8 cellular contexts compared by ENCODE assay signal in genomic region chr19:30666301-30666803, GRCh38.
DNase-seq lines count a peak whose midpoint lies in the region; ATAC-seq, FAIRE-seq and TF ChIP-seq lines count a peak whose summit lies in the region.

No MANE protein-coding gene starts in this region.

- H3K27ac Mint-ChIP-seq in progenitor cell of endocrine pancreas: no peak overlapping the region

- POLR2A ChIA-PET in AG04449 (lab: Yijun Ruan, JAX): no interaction called here

- H3K36me3 Mint-ChIP-seq in progenitor cell of endocrine pancreas (ENCODE audit: insufficient read depth): no peaks in the 10 kb centered on the region

- DNase-seq in AG04449 (ENCODE audit: low read depth, low spot score) (no peak), NCI-H69 (lab: John Stamatoyannopoulos, UW) (peak; percentile 31), activated T-cell treated with anti-CD3 and anti-CD28 coated beads for 48 hours (ENCODE audit: low read depth) (peak; percentile 8), frontal cortex (ENCODE audit: low spot score in 2 of 2) (no peak), progenitor cell of endocrine pancreas (ENCODE audit: low spot score, unreplicated experiment) (peak; percentile 60)

- no peak overlapping the region for H3K4me3 ChIP-seq in AG04449 (ENCODE audit: low read depth, low read length)

- peak; percentile 48 for FAIRE-seq in frontal cortex (lab: Jason Lieb, UNC)

- no peak for ATAC-seq in GM19463 (IDR thresholded peaks at IDR 0.05; ENCODE audit: unreplicated experiment)
- ATAC-seq in GM21390 (IDR thresholded peaks at IDR 0.05; ENCODE audit: unreplicated experiment): no peak

- H3K4me3 Mint-ChIP-seq in progenitor cell of endocrine pancreas (ENCODE audit: low read depth): no peak overlapping the region

- no peaks in the 10 kb centered on the region for H3K9me3 Mint-ChIP-seq in progenitor cell of endocrine pancreas (ENCODE audit: low read depth)

- H3K27me3 Mint-ChIP-seq in progenitor cell of endocrine pancreas: peaks cover 25% of the 10 kb centered on the region

- peak; percentile 94 for TF ChIP-seq CTCF in AG04449 (IDR thresholded peaks at IDR 0.05; ENCODE audit: insufficient read depth, low read length, missing control alignments)
- TF ChIP-seq CTCF in GM12872 (IDR thresholded peaks at IDR 0.05; ENCODE audit: insufficient read depth, low read depth, low read length): peak; percentile 89
- TF ChIP-seq CTCF in progenitor cell of endocrine pancreas (IDR thresholded peaks at IDR 0.05; ENCODE audit: unreplicated experiment): peak; percentile 93

- H3K4me1 Mint-ChIP-seq in progenitor cell of endocrine pancreas (ENCODE audit: low read depth): peaks cover 17% of the 10 kb centered on the region

- CTCF ChIA-PET in AG04449 (lab: Yijun Ruan, JAX): interaction anchor here (0.6 to 5.8 kb wide), 18 partner anchors 9 to 1903 kb away, joined by 3 to 75 read pairs (median 3); no protein-coding TSS in a partner anchor

Comparison
In these comparisons a context has a peak if more than half of its experiments do, and no peak if none do; other contexts are left out.
1. DNase-seq: peak in NCI-H69 (single experiment), activated T-cell treated with anti-CD3 and anti-CD28 coated beads for 48 hours (single experiment) and progenitor cell of endocrine pancreas (single experiment); none in AG04449 (single experiment) and frontal cortex (0 of 2).
2. Peak in every context shown above with its lines, with median percentiles within 50 percentile points of each other: CTCF ChIP-seq.